In the genomic region with DNA sequence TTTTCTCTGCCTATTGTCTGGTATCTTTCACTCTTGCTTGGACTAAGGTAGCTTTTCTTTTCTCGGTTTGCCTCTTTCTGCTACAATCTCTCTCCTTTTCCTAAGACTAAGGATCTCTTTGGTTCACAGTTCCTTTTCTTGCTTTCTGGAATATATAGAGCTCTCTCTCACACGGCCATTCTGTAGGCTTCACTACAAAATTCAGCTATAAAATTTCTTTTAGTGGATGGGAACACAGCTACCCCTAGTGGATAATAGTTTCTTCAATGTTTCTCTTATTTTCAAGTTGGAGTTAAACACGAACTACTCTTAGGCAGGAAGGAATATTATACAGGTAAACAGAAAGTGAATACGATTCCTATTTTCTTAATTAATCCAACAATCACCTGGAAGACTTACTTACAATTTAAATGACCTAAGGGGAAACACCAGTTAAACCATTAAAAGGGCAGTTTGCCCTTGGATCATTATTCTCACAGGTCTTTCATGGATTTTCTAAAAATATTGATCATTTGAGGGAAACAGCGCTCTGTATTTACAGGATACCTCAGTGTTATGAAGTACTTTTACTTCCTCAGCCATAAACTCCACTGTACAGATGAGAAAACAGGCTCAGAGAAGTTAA, we compare ENCODE assay signal across 8 cellular contexts.
DNase-seq lines count a peak whose midpoint lies in the region; ATAC-seq, FAIRE-seq and TF ChIP-seq lines count a peak whose summit lies in the region.

No MANE protein-coding gene starts in this region.

- no peaks in the 10 kb centered on the region for H3K36me3 ChIP-seq in bronchial epithelial cell (ENCODE audit: control insufficient read depth, insufficient read depth, low read length)

- intact Hi-C loops in activated T-helper 1 cell treated with anti-CD3 and anti-CD28 coated beads, Interleukin-12 subunit alpha, Interleukin-12 subunit beta, Interleukin-2, Interleukin-4 antibody, amounts not matched to agents 30 ng/mL and 10 ng/mL and 1 ng/mL, durations not matched to agents 14 hours and 24 hours and 36 hours (cut with micrococcal nuclease): no loop called here
- intact Hi-C loops in posterior cingulate gyrus (cut with DNase I): loop anchor here (1.0 kb wide), 1 partner anchor 113 kb away; no protein-coding TSS in a partner anchor

- H3K36me3 Mint-ChIP-seq in nephron (ENCODE audit: low read depth): no peaks in the 10 kb centered on the region
- no peaks in the 10 kb centered on the region for H3K36me3 Mint-ChIP-seq in activated T-cell treated with anti-CD3 and anti-CD28 coated beads, Interleukin-2, amount 50 U/mL, for 24 hours (ENCODE audit: low read depth)
- H3K36me3 Mint-ChIP-seq in activated T-helper 1 cell treated with anti-CD3 and anti-CD28 coated beads, Interleukin-12 subunit alpha, Interleukin-12 subunit beta, Interleukin-2, Interleukin-4 antibody, amounts not matched to agents 30 ng/mL and 10 ng/mL and 1 ng/mL, durations not matched to agents 14 hours and 24 hours and 36 hours (ENCODE audit: low read depth): no peaks in the 10 kb centered on the region

- no peak for FAIRE-seq in bronchial epithelial cell (lab: Jason Lieb, UNC)

- no peaks in the 10 kb centered on the region for H3K4me1 Mint-ChIP-seq in nephron
- no peaks in the 10 kb centered on the region for H3K4me1 Mint-ChIP-seq in activated T-cell treated with anti-CD3 and anti-CD28 coated beads, Interleukin-2, amount 50 U/mL, for 24 hours (ENCODE audit: low read depth)
- H3K4me1 Mint-ChIP-seq in activated T-helper 1 cell treated with anti-CD3 and anti-CD28 coated beads, Interleukin-12 subunit alpha, Interleukin-12 subunit beta, Interleukin-2, Interleukin-4 antibody, amounts not matched to agents 30 ng/mL and 10 ng/mL and 1 ng/mL, durations not matched to agents 14 hours and 24 hours and 36 hours (ENCODE audit: low read depth): no peaks in the 10 kb centered on the region

- TF ChIP-seq CTCF in NB4 (IDR thresholded peaks at IDR 0.05; ENCODE audit: low read depth, low read length) (peak; percentile 48), bronchial epithelial cell (IDR thresholded peaks at IDR 0.05; ENCODE audit: insufficient read depth, low read length, severe bottlenecking) (peak; percentile 34), nephron (IDR thresholded peaks at IDR 0.05; ENCODE audit: unreplicated experiment in 3 of 3) (peak; percentile 48 to 59 (median 49))

- no peaks in the 10 kb centered on the region for H3K27me3 Mint-ChIP-seq in nephron (ENCODE audit: low read depth)
- no peaks in the 10 kb centered on the region for H3K27me3 Mint-ChIP-seq in activated T-cell treated with anti-CD3 and anti-CD28 coated beads, Interleukin-2, amount 50 U/mL, for 24 hours
- no peaks in the 10 kb centered on the region for H3K27me3 Mint-ChIP-seq in activated T-helper 1 cell treated with anti-CD3 and anti-CD28 coated beads, Interleukin-12 subunit alpha, Interleukin-12 subunit beta, Interleukin-2, Interleukin-4 antibody, amounts not matched to agents 30 ng/mL and 10 ng/mL and 1 ng/mL, durations not matched to agents 14 hours and 24 hours and 36 hours (ENCODE audit: insufficient read depth)

- H3K9me3 Mint-ChIP-seq in nephron: no peaks in the 10 kb centered on the region
- H3K9me3 Mint-ChIP-seq in activated T-cell treated with anti-CD3 and anti-CD28 coated beads, Interleukin-2, amount 50 U/mL, for 24 hours: no peaks in the 10 kb centered on the region
- H3K9me3 Mint-ChIP-seq in activated T-helper 1 cell treated with anti-CD3 and anti-CD28 coated beads, Interleukin-12 subunit alpha, Interleukin-12 subunit beta, Interleukin-2, Interleukin-4 antibody, amounts not matched to agents 30 ng/mL and 10 ng/mL and 1 ng/mL, durations not matched to agents 14 hours and 24 hours and 36 hours: no peaks in the 10 kb centered on the region

- peak; percentile 4 for DNase-seq in GDM1 (lab: John Stamatoyannopoulos, UW)
- peak; percentile 68 for DNase-seq in NB4 (ENCODE audit: low read depth)
- peak; percentile 48 for DNase-seq in bronchial epithelial cell (ENCODE audit: low read depth)
- DNase-seq in activated T-cell treated with anti-CD3 and anti-CD28 coated beads, Interleukin-2, amount 50 U/mL, for 24 hours: no peak
- DNase-seq in activated T-helper 1 cell treated with anti-CD3 and anti-CD28 coated beads, Interleukin-12 subunit alpha, Interleukin-12 subunit beta, Interleukin-2, Interleukin-4 antibody, amounts not matched to agents 30 ng/mL and 10 ng/mL and 1 ng/mL, durations not matched to agents 14 hours and 24 hours and 36 hours (ENCODE audit: low spot score): no peak
- DNase-seq in posterior cingulate gyrus: no peak

- no peak for TF ChIP-seq POLR2A in NB4 (IDR thresholded peaks at IDR 0.05; ENCODE audit: extremely low read depth, insufficient read length)

- H3K27me3 ChIP-seq in bronchial epithelial cell (ENCODE audit: control insufficient read depth, insufficient read depth, low read length): no peaks in the 10 kb centered on the region

- H3K4me3 Mint-ChIP-seq in nephron: no peak overlapping the region
- no peak overlapping the region for H3K4me3 Mint-ChIP-seq in activated T-cell treated with anti-CD3 and anti-CD28 coated beads, Interleukin-2, amount 50 U/mL, for 24 hours
- no peak overlapping the region for H3K4me3 Mint-ChIP-seq in activated T-helper 1 cell treated with anti-CD3 and anti-CD28 coated beads, Interleukin-12 subunit alpha, Interleukin-12 subunit beta, Interleukin-2, Interleukin-4 antibody, amounts not matched to agents 30 ng/mL and 10 ng/mL and 1 ng/mL, durations not matched to agents 14 hours and 24 hours and 36 hours

- no peak for ATAC-seq in HG03469 (IDR thresholded peaks at IDR 0.05; ENCODE audit: unreplicated experiment)

- no peak overlapping the region for H3K27ac Mint-ChIP-seq in nephron
- no peak overlapping the region for H3K27ac Mint-ChIP-seq in activated T-cell treated with anti-CD3 and anti-CD28 coated beads, Interleukin-2, amount 50 U/mL, for 24 hours
- H3K27ac Mint-ChIP-seq in activated T-helper 1 cell treated with anti-CD3 and anti-CD28 coated beads, Interleukin-12 subunit alpha, Interleukin-12 subunit beta, Interleukin-2, Interleukin-4 antibody, amounts not matched to agents 30 ng/mL and 10 ng/mL and 1 ng/mL, durations not matched to agents 14 hours and 24 hours and 36 hours: no peak overlapping the region

- H3K4me3 ChIP-seq in NB4 (ENCODE audit: low read depth, low read length) (no peak overlapping the region), bronchial epithelial cell (ENCODE audit: low read depth, low read length) (no peak overlapping the region)

Comparison
In these comparisons a context has a peak if more than half of its experiments do, and no peak if none do; other contexts are left out.
1. DNase-seq: peak in GDM1 (single experiment), NB4 (single experiment) and bronchial epithelial cell (single experiment); none in activated T-cell treated with anti-CD3 and anti-CD28 coated beads, Interleukin-2, amount 50 U/mL, for 24 hours (single experiment), activated T-helper 1 cell treated with anti-CD3 and anti-CD28 coated beads, Interleukin-12 subunit alpha, Interleukin-12 subunit beta, Interleukin-2, Interleukin-4 antibody, amounts not matched to agents 30 ng/mL and 10 ng/mL and 1 ng/mL, durations not matched to agents 14 hours and 24 hours and 36 hours (single experiment) and posterior cingulate gyrus (0 of 10).
2. Peak in every context shown above with its lines, with median percentiles within 50 percentile points of each other: CTCF ChIP-seq.